Comparison of ENCODE assay signal across 8 cellular contexts in the genomic region with DNA sequence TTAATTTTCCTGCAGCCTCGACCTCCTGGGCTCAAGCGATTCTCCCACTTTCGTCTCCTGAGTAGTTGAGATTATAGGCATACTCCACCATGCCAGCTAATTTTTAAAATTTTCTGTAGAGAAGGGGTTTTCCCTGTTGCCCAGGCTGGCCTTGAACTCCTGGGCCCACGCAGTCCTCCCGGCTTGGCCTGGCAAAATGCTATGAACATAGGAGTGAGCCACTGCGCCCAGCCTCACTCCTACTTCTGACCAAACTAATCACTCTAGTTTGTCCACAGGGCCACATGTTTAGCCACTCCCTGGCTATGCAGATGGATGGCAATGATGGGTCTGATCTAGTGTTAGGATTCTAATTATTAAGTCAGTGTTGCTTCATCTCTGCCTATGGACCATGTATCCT. TPM values are rescaled to one million over a fixed set of nuclear protein-coding genes. Genes with fewer than 3 reads are reported as not detected.
"Had no signal": no experiment of that assay in that cellular context is flagged by ENCODE, and none has a peak within 500 bp of the region (broad histone marks: within the 10 kb centered on the region; RNA-seq: fewer than 3 reads in every experiment).

No MANE protein-coding gene starts in this region.

- H3K4me2 ChIP-seq: KMS-11 had no signal

- DNase-seq: IMR-90, KBM-7, KG1 had no signal

- H3K27ac ChIP-seq: HL-60, KMS-11 had no signal

- FAIRE-seq: HTR-8/SVneo, K562 had no signal

- H3K9ac ChIP-seq: KMS-11 had no signal

- H3K4me3 ChIP-seq: K562 had no signal

- ATAC-seq: K562 had no signal

RNA-seq across cellular contexts. Expression of gene MROH8, which starts 32.1 kb away (rescaled TPM):
- total RNA-seq: HT-29 had no signal
